Comparison of ENCODE assay signal across 15 cellular contexts in the genomic region with DNA sequence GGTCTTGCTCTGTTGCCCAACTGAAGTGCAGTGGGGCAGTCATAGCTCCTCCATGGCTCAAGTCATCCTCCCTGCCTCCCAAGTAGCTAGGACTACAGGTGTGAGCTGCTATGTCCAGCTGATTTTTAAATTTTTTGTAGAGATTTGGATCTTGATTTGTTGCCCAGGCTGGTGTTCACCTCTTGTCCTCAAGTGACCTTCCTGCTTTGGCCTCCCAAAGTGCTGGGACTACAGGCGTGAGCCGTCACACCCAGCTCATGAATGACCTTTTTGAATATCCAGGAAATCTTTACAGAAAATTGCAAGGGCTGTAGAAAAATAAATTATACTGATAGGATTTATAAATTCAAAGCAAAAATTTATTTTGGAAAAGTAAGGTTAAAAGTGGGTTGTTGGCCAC. TPM values are rescaled to one million over a fixed set of nuclear protein-coding genes. Genes with fewer than 3 reads are reported as not detected.
A peak's percentile ranks its signal among the peaks of the same experiment; 100 is the strongest.
DNase-seq lines count a peak whose midpoint lies in the region; ATAC-seq, FAIRE-seq and TF ChIP-seq lines count a peak whose summit lies in the region.
"Had no signal": no experiment of that assay in that cellular context is flagged by ENCODE, and none has a peak within 500 bp of the region (broad histone marks: within the 10 kb centered on the region; RNA-seq: fewer than 3 reads in every experiment).

No MANE protein-coding gene starts in this region.

- H3K9me3 Mint-ChIP-seq in activated T-cell treated with anti-CD3 and anti-CD28 coated beads, Interleukin-2, amount 50 U/mL, for 24 hours, result peaks cover 3% of the 10 kb centered on the region
- no peaks in the 10 kb centered on the region for H3K9me3 Mint-ChIP-seq in CD8-positive, alpha-beta memory T cell
- H3K9me3 Mint-ChIP-seq in central memory CD8-positive, alpha-beta T cell, result no peaks in the 10 kb centered on the region
- H3K9me3 Mint-ChIP-seq in naive thymus-derived CD4-positive, alpha-beta T cell, result peaks cover 0 to 2% (median 0%) of the 10 kb centered on the region in 11 donors
- H3K9me3 Mint-ChIP-seq in Calu3 (ENCODE audit: low read depth, unreplicated experiment), result no peaks in the 10 kb centered on the region

- CTCF ChIA-PET in CD8-positive, alpha-beta memory T cell (lab: Charles Lee), result no interaction called here
- CTCF ChIA-PET in naive thymus-derived CD4-positive, alpha-beta T cell (lab: Charles Lee), result no interaction called here
- CTCF ChIA-PET in Calu3 (lab: Charles Lee), result no interaction called here

- POLR2A ChIA-PET in CD8-positive, alpha-beta memory T cell (lab: Charles Lee), result interaction anchor here (1.4 kb wide), 1 partner anchor 17 kb away, joined by 4 read pairs; a partner anchor contains a TSS
- POLR2A ChIA-PET in naive thymus-derived CD4-positive, alpha-beta T cell (lab: Charles Lee), result interaction anchor here (1.2 to 1.8 kb wide), 3 partner anchors 10 to 16 kb away, joined by 4 to 9 read pairs (median 4); no protein-coding TSS in a partner anchor

- peaks cover 70% of the 10 kb centered on the region for H3K36me3 Mint-ChIP-seq in activated T-cell treated with anti-CD3 and anti-CD28 coated beads, Interleukin-2, amount 50 U/mL, for 24 hours (ENCODE audit: low read depth)
- peaks cover 7 to 27% (median 9%) of the 10 kb centered on the region in 3 donors for H3K36me3 Mint-ChIP-seq in CD8-positive, alpha-beta memory T cell
- peaks cover 29% of the 10 kb centered on the region for H3K36me3 Mint-ChIP-seq in central memory CD8-positive, alpha-beta T cell (ENCODE audit: insufficient read depth)
- peaks cover 0 to 35% (median 22%) of the 10 kb centered on the region in 5 donors for H3K36me3 Mint-ChIP-seq in naive thymus-derived CD4-positive, alpha-beta T cell
- peaks cover 24% of the 10 kb centered on the region for H3K36me3 Mint-ChIP-seq in Calu3 (ENCODE audit: insufficient read depth, unreplicated experiment)

- peaks cover 75% of the 10 kb centered on the region for H3K4me1 ChIP-seq in CD8-positive, alpha-beta memory T cell (ENCODE audit: insufficient read depth, low read length)
- H3K4me1 ChIP-seq in naive thymus-derived CD4-positive, alpha-beta T cell (ENCODE audit: control insufficient read depth in 2 of 2, insufficient read depth in 2 of 2, low read length in 2 of 2), result peaks cover 44 to 47% of the 10 kb centered on the region in 2 donors

- H3K27ac Mint-ChIP-seq in activated T-cell treated with anti-CD3 and anti-CD28 coated beads, Interleukin-2, amount 50 U/mL, for 24 hours, result peak overlapping the region; percentile 66
- H3K27ac Mint-ChIP-seq in CD8-positive, alpha-beta memory T cell, result peak overlapping the region in 5 of 8 donors; percentile 12 to 69 (median 63)
- H3K27ac Mint-ChIP-seq in central memory CD8-positive, alpha-beta T cell (ENCODE audit: low read depth), result peak overlapping the region; percentile 27
- peak overlapping the region in 6 of 9 donors; percentile 33 to 83 (median 60) for H3K27ac Mint-ChIP-seq in naive thymus-derived CD4-positive, alpha-beta T cell
- no peak overlapping the region for H3K27ac Mint-ChIP-seq in Calu3 (ENCODE audit: unreplicated experiment)

- ATAC-seq in central memory CD8-positive, alpha-beta T cell (replicated peaks; ENCODE audit: extremely low read depth, poor library complexity, severe bottlenecking), result no peak
- no peak for ATAC-seq in naive thymus-derived CD4-positive, alpha-beta T cell

- no peaks in the 10 kb centered on the region for H3K36me3 ChIP-seq in CD8-positive, alpha-beta memory T cell (ENCODE audit: insufficient read depth, low read length)
- H3K36me3 ChIP-seq in naive thymus-derived CD4-positive, alpha-beta T cell (ENCODE audit: control insufficient read depth in 2 of 3, insufficient read depth in 3 of 3, low read length in 3 of 3), result no peaks in the 10 kb centered on the region

- DNase-seq in activated T-cell treated with anti-CD3 and anti-CD28 coated beads, Interleukin-2, amount 50 U/mL, for 24 hours, result no peak
- no peak for DNase-seq in activated T-cell treated with anti-CD3 and anti-CD28 coated beads for 4 hours
- DNase-seq in CD8-positive, alpha-beta memory T cell, result no peak
- DNase-seq in central memory CD8-positive, alpha-beta T cell (ENCODE audit: low spot score in 2 of 2), result no peak
- DNase-seq in naive thymus-derived CD4-positive, alpha-beta T cell, result no peak
- no peak for DNase-seq in NCI-H1436 treated with DMSO at 0.1 percent for 48 hours (lab: John Stamatoyannopoulos, UW)
- no peak for DNase-seq in D721Med (ENCODE audit: insufficient read length, low spot score)
- DNase-seq in Calu3, result no peak
- DNase-seq: EL, H9, Kasumi-1, NCI-H1105 treated with DMSO at 0.1 percent for 48 hours, NCI-H187 treated with DMSO at 0.1 percent for 48 hours, NCI-H2171, NCI-H82 had no signal

- BruUV-seq in Calu3 (replicated peaks; lab: Mats Ljungman, UMichigan), result no TSS peak

- no peak overlapping the region for H3K4me3 Mint-ChIP-seq in activated T-cell treated with anti-CD3 and anti-CD28 coated beads, Interleukin-2, amount 50 U/mL, for 24 hours
- H3K4me3 Mint-ChIP-seq in CD8-positive, alpha-beta memory T cell, result peak overlapping the region in 4 of 7 donors; percentile 20 to 70 (median 38)
- H3K4me3 Mint-ChIP-seq in central memory CD8-positive, alpha-beta T cell, result peak overlapping the region; percentile 1
- peak overlapping the region in 8 of 10 donors; percentile 30 to 98 (median 62) for H3K4me3 Mint-ChIP-seq in naive thymus-derived CD4-positive, alpha-beta T cell
- H3K4me3 Mint-ChIP-seq in Calu3 (ENCODE audit: low read depth, unreplicated experiment), result no peak overlapping the region
- H3K4me3 Mint-ChIP-seq: H9 had no signal

- no peak overlapping the region for H3K4me3 ChIP-seq in CD8-positive, alpha-beta memory T cell (ENCODE audit: low read length)
- H3K4me3 ChIP-seq in naive thymus-derived CD4-positive, alpha-beta T cell (ENCODE audit: low read length), result no peak overlapping the region

- H3K27me3 Mint-ChIP-seq in activated T-cell treated with anti-CD3 and anti-CD28 coated beads, Interleukin-2, amount 50 U/mL, for 24 hours, result no peaks in the 10 kb centered on the region
- no peaks in the 10 kb centered on the region for H3K27me3 Mint-ChIP-seq in CD8-positive, alpha-beta memory T cell
- no peaks in the 10 kb centered on the region for H3K27me3 Mint-ChIP-seq in central memory CD8-positive, alpha-beta T cell
- H3K27me3 Mint-ChIP-seq in naive thymus-derived CD4-positive, alpha-beta T cell, result no peaks in the 10 kb centered on the region
- no peaks in the 10 kb centered on the region for H3K27me3 Mint-ChIP-seq in Calu3 (ENCODE audit: unreplicated experiment)

- H3K27me3 ChIP-seq in CD8-positive, alpha-beta memory T cell (ENCODE audit: insufficient read depth, low read length, poor library complexity, severe bottlenecking), result no peaks in the 10 kb centered on the region
- no peaks in the 10 kb centered on the region for H3K27me3 ChIP-seq in naive thymus-derived CD4-positive, alpha-beta T cell (ENCODE audit: control insufficient read depth in 2 of 2, insufficient read depth in 2 of 2, low read length in 2 of 2)

- H3K27ac ChIP-seq in CD8-positive, alpha-beta memory T cell (ENCODE audit: low read depth, low read length), result no peak overlapping the region
- peak overlapping the region; percentile 37 for H3K27ac ChIP-seq in naive thymus-derived CD4-positive, alpha-beta T cell (ENCODE audit: low read depth, low read length)

- H3K9me3 ChIP-seq in CD8-positive, alpha-beta memory T cell (ENCODE audit: low read length), result no peaks in the 10 kb centered on the region
- H3K9me3 ChIP-seq in naive thymus-derived CD4-positive, alpha-beta T cell (ENCODE audit: control insufficient read depth in 2 of 3, low read length in 3 of 3), result no peaks in the 10 kb centered on the region

- H3K4me1 Mint-ChIP-seq in activated T-cell treated with anti-CD3 and anti-CD28 coated beads, Interleukin-2, amount 50 U/mL, for 24 hours (ENCODE audit: low read depth), result peaks cover 85% of the 10 kb centered on the region
- peaks cover 82 to 98% (median 93%) of the 10 kb centered on the region in 3 donors for H3K4me1 Mint-ChIP-seq in CD8-positive, alpha-beta memory T cell
- H3K4me1 Mint-ChIP-seq in central memory CD8-positive, alpha-beta T cell, result peaks cover 79% of the 10 kb centered on the region
- peaks cover 65 to 97% (median 88%) of the 10 kb centered on the region in 7 donors for H3K4me1 Mint-ChIP-seq in naive thymus-derived CD4-positive, alpha-beta T cell
- H3K4me1 Mint-ChIP-seq in Calu3 (ENCODE audit: low read depth, unreplicated experiment), result peaks cover 44% of the 10 kb centered on the region

- no peak for FAIRE-seq in D721Med (lab: Jason Lieb, UNC)

- intact Hi-C loops in naive thymus-derived CD4-positive, alpha-beta T cell (cut with micrococcal nuclease), result no loop called here
- intact Hi-C loops in Calu3 (cut with micrococcal nuclease; ENCODE audit: unreplicated experiment), result no loop called here

- TF ChIP-seq CTCF in D721Med (IDR thresholded peaks at IDR 0.05; ENCODE audit: insufficient read depth, missing control alignments), result no peak
- TF ChIP-seq CTCF in Calu3 (IDR thresholded peaks at IDR 0.05; ENCODE audit: unreplicated experiment), result no peak

RNA-seq across cellular contexts. Expression of a gene that starts 17.4 kb away (rescaled TPM):
- total RNA-seq in CD8-positive, alpha-beta memory T cell, result 100 to 1,000 TPM; 512 to 532 TPM
- polyA plus RNA-seq in CD8-positive, alpha-beta memory T cell, result 478 TPM
- 100 to 1,000 TPM; 172 to 612 (median 213) TPM for total RNA-seq in naive thymus-derived CD4-positive, alpha-beta T cell
- polyA plus RNA-seq in naive thymus-derived CD4-positive, alpha-beta T cell, result 100 to 1,000 TPM; 438 to 486 TPM
- 277 and 296 TPM in 2 replicates for total RNA-seq in Calu3 (2022)

Comparison
In these comparisons a context has a peak if more than half of its experiments do, and no peak if none do; other contexts are left out.
1. H3K4me3 Mint-ChIP-seq: peak in CD8-positive, alpha-beta memory T cell (4 of 7), central memory CD8-positive, alpha-beta T cell (single experiment) and naive thymus-derived CD4-positive, alpha-beta T cell (8 of 10); none in activated T-cell treated with anti-CD3 and anti-CD28 coated beads, Interleukin-2, amount 50 U/mL, for 24 hours (single experiment) and Calu3 (single experiment).